Comparison of ENCODE assay signal across 25 cellular contexts in the genomic region with DNA sequence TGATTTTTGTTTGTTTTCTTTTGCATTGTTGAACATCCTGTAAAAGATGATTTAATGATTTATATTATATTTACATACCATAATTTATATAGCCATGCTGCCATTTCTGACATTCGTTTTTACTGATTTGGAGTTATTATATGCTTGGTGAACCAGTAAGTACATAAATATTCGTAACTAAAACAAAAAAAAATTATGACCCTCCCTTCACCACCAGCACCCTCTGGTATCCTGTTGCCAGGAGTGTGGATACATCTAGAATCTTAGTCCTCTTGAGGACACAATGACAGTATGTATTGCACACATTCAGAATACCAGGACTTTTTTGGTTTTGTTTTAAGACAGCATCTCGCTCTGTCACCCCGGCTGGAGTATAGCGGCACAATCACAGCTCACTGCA. TPM values are rescaled to one million over a fixed set of nuclear protein-coding genes. Genes with fewer than 3 reads are reported as not detected.
DNase-seq lines count a peak whose midpoint lies in the region; ATAC-seq and TF ChIP-seq lines count a peak whose summit lies in the region.
"Had no signal": no experiment of that assay in that cellular context is flagged by ENCODE, and none has a peak within 500 bp of the region (broad histone marks: within the 10 kb centered on the region; RNA-seq: fewer than 3 reads in every experiment).

No MANE protein-coding gene starts in this region.

- H3K27ac ChIP-seq in endodermal cell (ENCODE audit: low read depth, low read length) = no peak overlapping the region
- no peak overlapping the region for H3K27ac ChIP-seq in transverse colon
- H3K27ac ChIP-seq: A549; BLaER1 treated with 17β-estradiol and CSF1 and Interleukin-3, amounts not matched to agents 10 nM and 100 nM; GM23248 had no signal

- H3K4me3 ChIP-seq in endodermal cell (ENCODE audit: low read length) (no peak overlapping the region), transverse colon (no peak overlapping the region)
- H3K4me3 ChIP-seq: A549; BLaER1 treated with 17β-estradiol and CSF1 and Interleukin-3, amounts not matched to agents 10 nM and 100 nM; GM12878; GM23248 had no signal

- no peak for TF ChIP-seq POLR2A in transverse colon (IDR thresholded peaks at IDR 0.05)

- H3K4me3 Mint-ChIP-seq in activated naive CD4-positive, alpha-beta T cell treated with anti-CD3 and anti-CD28 coated beads, Interleukin-2, amount 10 ng/mL, durations not matched to agents 7 days and 5 days = no peak overlapping the region
- H3K4me3 Mint-ChIP-seq in endodermal cell = no peak overlapping the region
- H3K4me3 Mint-ChIP-seq in T-cell = no peak overlapping the region
- H3K4me3 Mint-ChIP-seq: CD14-positive monocyte; CD4-positive, alpha-beta T cell; CD8-positive, alpha-beta memory T cell had no signal

- WGBS in endodermal cell (ENCODE audit: insufficient coverage in 1 of 2, insufficient read length in 1 of 2), 2 experiments = 95 to 100% methylated on average over 3 to 4 of the region's 5 CpGs
- WGBS in transverse colon (ENCODE audit: low coverage in 1 of 2), 2 donors = 59 to 66% methylated on average over 4 to 5 of the region's 5 CpGs

- CTCF ChIA-PET in activated naive CD4-positive, alpha-beta T cell treated with anti-CD3 and anti-CD28 coated beads, Interleukin-2, amount 10 ng/mL, durations not matched to agents 7 days and 5 days (lab: Charles Lee) = no interaction called here
- CTCF ChIA-PET in T-cell (lab: Charles Lee) = no interaction called here

- peak overlapping the region; percentile 69 for H3K27ac Mint-ChIP-seq in activated naive CD4-positive, alpha-beta T cell treated with anti-CD3 and anti-CD28 coated beads, Interleukin-2, amount 10 ng/mL, durations not matched to agents 7 days and 5 days
- no peak overlapping the region for H3K27ac Mint-ChIP-seq in activated naive CD4-positive, alpha-beta T cell treated with anti-CD3 and anti-CD28 coated beads, Interleukin-2, amount 50 U/mL, for 72 hours
- no peak overlapping the region for H3K27ac Mint-ChIP-seq in endodermal cell
- no peak overlapping the region for H3K27ac Mint-ChIP-seq in T-cell
- H3K27ac Mint-ChIP-seq: CD14-positive monocyte; CD4-positive, alpha-beta T cell; CD8-positive, alpha-beta memory T cell had no signal

- ATAC-seq in activated naive CD4-positive, alpha-beta T cell treated with anti-CD3 and anti-CD28 coated beads, Interleukin-2, amount 50 U/mL, for 72 hours = no peak
- ATAC-seq in left colon (peak; percentile 42), T-cell (replicated peaks in 1 of 4) (no peak)
- ATAC-seq: A549, GM12878 had no signal

- intact Hi-C loops in left colon (cut with DNase I, micrococcal nuclease) = no loop called here
- intact Hi-C loops in transverse colon (cut with DNase I; ENCODE audit: low total_unique reads) = no loop called here

- POLR2A ChIA-PET in T-cell (lab: Charles Lee) = no interaction called here

- H3K9me3 Mint-ChIP-seq in activated naive CD4-positive, alpha-beta T cell treated with anti-CD3 and anti-CD28 coated beads, Interleukin-2, amount 10 ng/mL, durations not matched to agents 7 days and 5 days = no peaks in the 10 kb centered on the region
- H3K9me3 Mint-ChIP-seq in activated naive CD4-positive, alpha-beta T cell treated with anti-CD3 and anti-CD28 coated beads, Interleukin-2, amount 50 U/mL, for 72 hours = no peaks in the 10 kb centered on the region
- H3K9me3 Mint-ChIP-seq in endodermal cell (no peaks in the 10 kb centered on the region), T-cell (no peaks in the 10 kb centered on the region)
- H3K9me3 Mint-ChIP-seq: CD14-positive monocyte; CD4-positive, alpha-beta T cell; CD8-positive, alpha-beta memory T cell had no signal

- H3K27me3 Mint-ChIP-seq in activated naive CD4-positive, alpha-beta T cell treated with anti-CD3 and anti-CD28 coated beads, Interleukin-2, amount 10 ng/mL, durations not matched to agents 7 days and 5 days = peaks cover 21% of the 10 kb centered on the region
- H3K27me3 Mint-ChIP-seq in endodermal cell (ENCODE audit: insufficient read depth) = no peaks in the 10 kb centered on the region
- H3K27me3 Mint-ChIP-seq in T-cell = peaks cover 8 to 13% of the 10 kb centered on the region in 2 donors
- H3K27me3 Mint-ChIP-seq: CD4-positive, alpha-beta T cell had no signal

- no peak for TF ChIP-seq CTCF in endodermal cell (conservative IDR thresholded peaks at IDR 0.05)
- no peak for TF ChIP-seq CTCF in transverse colon (IDR thresholded peaks at IDR 0.05)

- in situ Hi-C loops in transverse colon (cut with MboI; ENCODE audit: low pct_ligation_motif_present in 1 of 4, low pct_unique_long_range_greater_than_20kb in 1 of 4, low sequenced_read_pairs in 3 of 4) = no loop called here

- no peak overlapping the region for H3K9ac ChIP-seq in endodermal cell (ENCODE audit: extremely low read depth, low read length, poor library complexity, severe bottlenecking)
- H3K9ac ChIP-seq: BLaER1 treated with 17β-estradiol and CSF1 and Interleukin-3, amounts not matched to agents 10 nM and 100 nM; GM23248 had no signal

- H3K4me1 ChIP-seq in endodermal cell (ENCODE audit: control insufficient read depth, insufficient read depth, low read length) = peaks cover 5% of the 10 kb centered on the region
- H3K4me1 ChIP-seq in transverse colon = peaks cover 0 to 13% (median 0%) of the 10 kb centered on the region in 4 donors
- H3K4me1 ChIP-seq: A549 had no signal

- H3K9me3 ChIP-seq in endodermal cell (ENCODE audit: control insufficient read depth, low read length) = no peaks in the 10 kb centered on the region
- no peaks in the 10 kb centered on the region for H3K9me3 ChIP-seq in transverse colon
- H3K9me3 ChIP-seq: A549; BE2C; BLaER1 treated with 17β-estradiol and CSF1 and Interleukin-3, amounts not matched to agents 10 nM and 100 nM had no signal

- H3K4me1 Mint-ChIP-seq in activated naive CD4-positive, alpha-beta T cell treated with anti-CD3 and anti-CD28 coated beads, Interleukin-2, amount 10 ng/mL, durations not matched to agents 7 days and 5 days = no peaks in the 10 kb centered on the region
- peaks cover 24% of the 10 kb centered on the region for H3K4me1 Mint-ChIP-seq in endodermal cell
- H3K4me1 Mint-ChIP-seq in T-cell = no peaks in the 10 kb centered on the region
- H3K4me1 Mint-ChIP-seq: CD8-positive, alpha-beta memory T cell had no signal

- no peak for DNase-seq in activated naive CD4-positive, alpha-beta T cell treated with anti-CD3 and anti-CD28 coated beads, Interleukin-2, amount 10 ng/mL, durations not matched to agents 7 days and 5 days
- DNase-seq in activated naive CD4-positive, alpha-beta T cell treated with anti-CD3 and anti-CD28 coated beads, Interleukin-2, amount 50 U/mL, for 72 hours (ENCODE audit: low spot score in 2 of 2) = no peak
- DNase-seq in endodermal cell (peak; percentile 23), left colon (no peak), transverse colon (peak; percentile 1), NCI-H1436 treated with DMSO at 0.1 percent for 48 hours (lab: John Stamatoyannopoulos, UW) (no peak), T-cell (no peak), NCI-H748 treated with DMSO at 0.1 percent for 48 hours (lab: John Stamatoyannopoulos, UW) (no peak)
- DNase-seq: 8988T; ACHN; AML-193; BE2C; CD4-positive, alpha-beta T cell; CD8-positive, alpha-beta memory T cell; DMS 273 treated with DMSO at 0.1 percent for 48 hours; DMS79; EL; GDM1; GM23248; H7; HCEC 1CT had no signal

- H3K27me3 ChIP-seq in endodermal cell (ENCODE audit: control insufficient read depth, insufficient read depth, low read length, poor library complexity, severe bottlenecking) (no peaks in the 10 kb centered on the region), transverse colon (no peaks in the 10 kb centered on the region)
- H3K27me3 ChIP-seq: BE2C; BLaER1 treated with 17β-estradiol and CSF1 and Interleukin-3, amounts not matched to agents 10 nM and 100 nM had no signal

- H3K36me3 Mint-ChIP-seq in activated naive CD4-positive, alpha-beta T cell treated with anti-CD3 and anti-CD28 coated beads, Interleukin-2, amount 10 ng/mL, durations not matched to agents 7 days and 5 days = no peaks in the 10 kb centered on the region
- H3K36me3 Mint-ChIP-seq in activated naive CD4-positive, alpha-beta T cell treated with anti-CD3 and anti-CD28 coated beads, Interleukin-2, amount 50 U/mL, for 72 hours = no peaks in the 10 kb centered on the region
- H3K36me3 Mint-ChIP-seq in endodermal cell (ENCODE audit: low read depth) = peaks cover 6% of the 10 kb centered on the region
- H3K36me3 Mint-ChIP-seq in T-cell = no peaks in the 10 kb centered on the region
- H3K36me3 Mint-ChIP-seq: CD14-positive monocyte; CD8-positive, alpha-beta memory T cell had no signal

- TF ChIP-seq EP300 in transverse colon (IDR thresholded peaks at IDR 0.05; ENCODE audit: low read depth) = no peak

- H3K36me3 ChIP-seq in endodermal cell (ENCODE audit: control insufficient read depth, insufficient read depth, low read length) (no peaks in the 10 kb centered on the region), transverse colon (no peaks in the 10 kb centered on the region)
- H3K36me3 ChIP-seq: BE2C; BLaER1 treated with 17β-estradiol and CSF1 and Interleukin-3, amounts not matched to agents 10 nM and 100 nM had no signal

RNA-seq across cellular contexts. Expression of gene B3GNT7, which starts 43.9 kb away (rescaled TPM):
- total RNA-seq in activated naive CD4-positive, alpha-beta T cell treated with anti-CD3 and anti-CD28 coated beads, Interleukin-2, amount 50 U/mL, for 72 hours = under 1 TPM; 0.07 to 0.43 TPM
- total RNA-seq in endodermal cell (10 to 100 TPM; 13.0 to 32.3 TPM), left colon (100 to 1,000 TPM; 110 to 461 TPM), transverse colon (100 to 1,000 TPM in 1 of 4 donors, 10 to 100 TPM in 3; 41.8 to 113 (median 55.2) TPM), T-cell (1 to 10 TPM in 1 of 5 donors, under 1 TPM in 4; 0.30 to 2.0 (median 0.68) TPM)
- polyA plus RNA-seq in endodermal cell (2013, experiment 1 of 2) = 5.7 TPM
- 3.7 TPM for polyA plus RNA-seq in endodermal cell (2013, experiment 2 of 2)
- total RNA-seq: GM23248 had no signal
- polyA plus RNA-seq: CD14-positive monocyte, GM23248 had no signal

Comparison
In these comparisons a context has a peak if more than half of its experiments do, and no peak if none do; other contexts are left out.
1. DNase-seq: peak in endodermal cell (single experiment) and transverse colon (single experiment); none in activated naive CD4-positive, alpha-beta T cell treated with anti-CD3 and anti-CD28 coated beads, Interleukin-2, amount 10 ng/mL, durations not matched to agents 7 days and 5 days (single experiment), activated naive CD4-positive, alpha-beta T cell treated with anti-CD3 and anti-CD28 coated beads, Interleukin-2, amount 50 U/mL, for 72 hours (0 of 2), left colon (0 of 2), NCI-H1436 treated with DMSO at 0.1 percent for 48 hours (single experiment), T-cell (0 of 34) and NCI-H748 treated with DMSO at 0.1 percent for 48 hours (single experiment).
2. RNA of gene B3GNT7, which starts 43.9 kb away (total RNA-seq): 110 to 461 TPM in left colon, 41.8 to 113 TPM in transverse colon and 13.0 to 32.3 TPM in endodermal cell; 0.30 to 2.0 TPM in T-cell and 0.07 to 0.43 TPM in activated naive CD4-positive, alpha-beta T cell treated with anti-CD3 and anti-CD28 coated beads, Interleukin-2, amount 50 U/mL, for 72 hours; every median in the first group is over 4 times any median in the second.